In genomic region chr16:65655802-65656201, GRCh38 we compare ENCODE assay signal across 26 cellular contexts.
"Had no signal": no experiment of that assay in that cellular context is flagged by ENCODE, and none has a peak within 500 bp of the region (broad histone marks: within the 10 kb centered on the region; RNA-seq: fewer than 3 reads in every experiment).

No MANE protein-coding gene starts in this region.

- FAIRE-seq: astrocyte, frontal cortex had no signal

- H3K36me3 ChIP-seq: adrenal gland, breast epithelium, colonic mucosa, esophagus muscularis mucosa, spleen, thyroid gland had no signal

- H3K4me3 ChIP-seq: adrenal gland, breast epithelium, colonic mucosa, dorsolateral prefrontal cortex, esophagus muscularis mucosa, spleen, thyroid gland had no signal

- H3K4me1 Mint-ChIP-seq: central memory CD8-positive, alpha-beta T cell had no signal

- H3K27ac Mint-ChIP-seq: activated CD8-positive, alpha-beta T cell treated with anti-CD3 and anti-CD28 coated beads, Interleukin-2, amount 10 ng/mL, durations not matched to agents 7 days and 5 days; activated naive CD8-positive, alpha-beta T cell; activated T-helper 2 cell treated with anti-CD3 and anti-CD28 coated beads, Interferon-gamma antibody, Interleukin-2, Interleukin-4, amounts not matched to agents 10 μg/mL and 5 μg/mL and 100 μg/mL, durations not matched to agents 14 hours and 24 hours and 36 hours; effector memory CD8-positive, alpha-beta T cell; nephron progenitor cell had no signal

- H3K36me3 Mint-ChIP-seq: activated naive CD8-positive, alpha-beta T cell had no signal

- H3K27me3 ChIP-seq: adrenal gland, breast epithelium, colonic mucosa, thyroid gland had no signal

- H3K9me3 ChIP-seq: adrenal gland, breast epithelium, colonic mucosa, esophagus muscularis mucosa, spleen, thyroid gland had no signal

- H3K27me3 Mint-ChIP-seq: activated naive CD8-positive, alpha-beta T cell; central memory CD8-positive, alpha-beta T cell; effector memory CD8-positive, alpha-beta T cell had no signal

- DNase-seq: activated CD4-positive, alpha-beta T cell treated with anti-CD3 and anti-CD28 coated beads for 1 hour; activated CD4-positive, alpha-beta T cell treated with anti-CD3 and anti-CD28 coated beads, Interleukin-2, amount 50 U/mL, for 1 hour; activated CD8-positive, alpha-beta T cell treated with anti-CD3 and anti-CD28 coated beads, Interleukin-2, amount 10 ng/mL, durations not matched to agents 7 days and 5 days; activated naive CD4-positive, alpha-beta T cell; activated T-cell treated with anti-CD3 and anti-CD28 coated beads, Interleukin-2, amount 50 U/mL, for 1 hour; adrenal gland; colonic mucosa; dorsolateral prefrontal cortex; effector memory CD8-positive, alpha-beta T cell; hippocampal formation; islet precursor cell; left cardiac atrium; midbrain; nephron progenitor cell; spleen; stimulated activated CD4-positive, alpha-beta T cell treated with anti-CD3 and anti-CD28 coated beads, Interleukin-4, amount 100 ng/mL, for 24 hours; stimulated activated naive CD4-positive, alpha-beta T cell treated with Interleukin-2 at 50 U/mL for 16 hours; substantia nigra; thyroid gland had no signal

- H3K9me3 Mint-ChIP-seq: nephron progenitor cell had no signal

- ATAC-seq: activated CD8-positive, alpha-beta T cell treated with anti-CD3 and anti-CD28 coated beads, Interleukin-2, amount 10 ng/mL, durations not matched to agents 7 days and 5 days; effector memory CD8-positive, alpha-beta T cell; left cardiac atrium had no signal

- H3K4me3 Mint-ChIP-seq: activated CD8-positive, alpha-beta T cell treated with anti-CD3 and anti-CD28 coated beads, Interleukin-2, amount 10 ng/mL, durations not matched to agents 7 days and 5 days; activated naive CD8-positive, alpha-beta T cell; central memory CD8-positive, alpha-beta T cell; effector memory CD8-positive, alpha-beta T cell; nephron progenitor cell had no signal

- H3K4me1 ChIP-seq: adrenal gland, colonic mucosa, esophagus muscularis mucosa, thyroid gland had no signal
